ENCODE assay signal across 7 cellular contexts in the genomic region with DNA sequence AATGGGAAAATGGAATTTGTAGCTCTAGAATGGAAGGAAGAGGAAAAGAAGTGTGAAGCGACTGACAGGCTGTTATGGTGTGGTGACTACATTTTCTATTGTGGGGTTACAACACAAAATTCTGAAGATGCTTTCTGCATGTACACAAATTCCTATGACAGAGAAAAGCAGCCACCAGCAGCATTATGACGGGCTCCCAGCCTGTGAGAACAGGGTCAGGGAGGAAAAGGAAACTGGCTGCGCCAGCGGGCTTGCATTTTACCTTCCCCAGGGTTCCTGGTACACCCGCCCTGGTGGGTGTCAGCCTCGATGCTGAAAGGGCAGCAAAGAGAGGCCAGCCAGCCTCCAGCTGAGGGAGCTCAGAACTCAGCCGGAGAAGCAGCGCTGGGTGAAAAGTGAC. TPM values are rescaled to one million over a fixed set of nuclear protein-coding genes. Genes with fewer than 3 reads are reported as not detected.
"Had no signal": no experiment of that assay in that cellular context is flagged by ENCODE, and none has a peak within 500 bp of the region (broad histone marks: within the 10 kb centered on the region; RNA-seq: fewer than 3 reads in every experiment).

No MANE protein-coding gene starts in this region.

- H3K4me3 ChIP-seq: K562 had no signal

- ATAC-seq: K562 had no signal

- DNase-seq: GOT3, H7, HCEC 1CT, IMR-90 had no signal

RNA-seq across cellular contexts. Expression of gene BARHL1, which starts 46.3 kb away (rescaled TPM):
- total RNA-seq: H4, H7, HT-29, IMR-90, K562 had no signal
- polyA plus RNA-seq: IMR-90, K562 had no signal
